ENCODE assay signal across 8 cellular contexts in genomic region chr16:67892375-67892774, GRCh38. TPM values are rescaled to one million over a fixed set of nuclear protein-coding genes. Genes with fewer than 3 reads are reported as not detected.
A peak's percentile ranks its signal among the peaks of the same experiment; 100 is the strongest.
DNase-seq lines count a peak whose midpoint lies in the region; FAIRE-seq and TF ChIP-seq lines count a peak whose summit lies in the region.

No MANE protein-coding gene starts in this region.

- H3K9me3 ChIP-seq in SJCRH30 (replicated peaks) (no peaks in the 10 kb centered on the region), fibroblast of lung (ENCODE audit: control insufficient read depth, insufficient read depth, low read depth, low read length) (no peaks in the 10 kb centered on the region)

- no peaks in the 10 kb centered on the region for H3K36me3 ChIP-seq in SJCRH30
- no peaks in the 10 kb centered on the region for H3K36me3 ChIP-seq in fibroblast of lung (ENCODE audit: control insufficient read depth, insufficient read depth, low read length)
- H3K36me3 ChIP-seq in rectal smooth muscle tissue (ENCODE audit: control insufficient read depth, insufficient read depth, low read length), result no peaks in the 10 kb centered on the region

- H3K4me1 ChIP-seq in SJCRH30, result no peaks in the 10 kb centered on the region
- H3K4me1 ChIP-seq in fibroblast of lung (ENCODE audit: control insufficient read depth, extremely low read depth, insufficient read depth, low read length), result peaks cover 6% of the 10 kb centered on the region
- H3K4me1 ChIP-seq in rectal smooth muscle tissue (ENCODE audit: control insufficient read depth, insufficient read depth, low read length), result peaks cover 11% of the 10 kb centered on the region

- no peaks in the 10 kb centered on the region for H3K27me3 ChIP-seq in SJCRH30
- no peaks in the 10 kb centered on the region for H3K27me3 ChIP-seq in fibroblast of lung (ENCODE audit: control insufficient read depth, insufficient read depth, low read length)
- H3K27me3 ChIP-seq in rectal smooth muscle tissue (ENCODE audit: control insufficient read depth, insufficient read depth, low read length), result no peaks in the 10 kb centered on the region

- H3K27ac ChIP-seq in SJCRH30 (no peak overlapping the region), fibroblast of lung (ENCODE audit: insufficient read depth, low read length) (peak overlapping the region; percentile 45), rectal smooth muscle tissue (ENCODE audit: low read depth, low read length) (no peak overlapping the region)

- peak overlapping the region; percentile 85 for H3K4me2 ChIP-seq in fibroblast of lung (ENCODE audit: extremely low read depth, insufficient read depth, low read length)

- no peak for FAIRE-seq in GM12892 (lab: Jason Lieb, UNC)

- H3K9ac ChIP-seq in fibroblast of lung (ENCODE audit: insufficient read depth, low read length), result no peak overlapping the region
- H3K9ac ChIP-seq in rectal smooth muscle tissue (ENCODE audit: low read length), result no peak overlapping the region

- H3K79me2 ChIP-seq in fibroblast of lung (ENCODE audit: control insufficient read depth, insufficient read depth, low read length), result peaks cover 25% of the 10 kb centered on the region

- H2AFZ ChIP-seq in fibroblast of lung (ENCODE audit: low read length), result peak overlapping the region; percentile 84

- TF ChIP-seq POLR2A in GM12892 (IDR thresholded peaks at IDR 0.05; ENCODE audit: low read depth, low read length), result no peak

- no peaks in the 10 kb centered on the region for H4K20me1 ChIP-seq in fibroblast of lung (ENCODE audit: control insufficient read depth, extremely low read depth, insufficient read depth, low read length)

- no peak for DNase-seq in SJCRH30
- DNase-seq in fibroblast of lung (ENCODE audit: low read depth in 2 of 2), result no peak
- no peak for DNase-seq in GM12892 (ENCODE audit: insufficient read length)
- no peak for DNase-seq in dermis blood vessel endothelial cell
- no peak for DNase-seq in NCI-H446 treated with DMSO at 0.1 percent for 48 hours (lab: John Stamatoyannopoulos, UW)
- no peak for DNase-seq in NCI-H1092 (lab: John Stamatoyannopoulos, UW)

- H3K4me3 ChIP-seq in GM08714 (ENCODE audit: low read length) (peak overlapping the region; percentile 81; the same call in 1 of the 2 replicates), SJCRH30 (peak overlapping the region; percentile 74), fibroblast of lung (replicated peaks in 1 of 4; ENCODE audit: control extremely low read depth in 1 of 4, insufficient read depth in 1 of 4, low read depth in 3 of 4, low read length in 4 of 4) (peak overlapping the region; percentile 53 to 73 (median 58)), rectal smooth muscle tissue (ENCODE audit: low read length) (peak overlapping the region; percentile 53)

- TF ChIP-seq CTCF in fibroblast of lung (conservative IDR thresholded peaks at IDR 0.05 in 1 of 2, IDR thresholded peaks at IDR 0.05 in 1 of 2; ENCODE audit: low read depth in 1 of 2, low read length in 2 of 2), result no peak

RNA-seq across cellular contexts. Expression of gene PSKH1, which starts 0.7 kb away (rescaled TPM):
- total RNA-seq in SJCRH30 (2014; rRNA removed; shearing (Covaris generic)), result 5.6 and 6.1 TPM in 2 replicates
- 11.8 and 13.4 TPM in 2 replicates for total RNA-seq in fibroblast of lung
- polyA plus RNA-seq in fibroblast of lung, result 14.2 and 15.4 TPM in 2 replicates
- polyA plus RNA-seq in fibroblast of lung (2012), result 19.0 and 19.4 TPM in 2 replicates
- polyA minus RNA-seq in fibroblast of lung (ENCODE audit: low replicate concordance), result 71.1 and 74.2 TPM in 2 replicates
- polyA plus RNA-seq in GM12892 (2012; ENCODE audit: missing spikeins), result 6.4 TPM
- total RNA-seq in dermis blood vessel endothelial cell, result 24.7 and 30.8 TPM in 2 replicates

RNA-seq across cellular contexts. Expression of gene NRN1L, which starts 7.7 kb away (rescaled TPM):
- total RNA-seq in SJCRH30 (2014; rRNA removed; shearing (Covaris generic)), result not detected in 2 replicates
- total RNA-seq in fibroblast of lung, result 0.17 TPM in 1 of 2 replicates, not detected in the other
- 0.09 and 0.10 TPM in 2 replicates for polyA plus RNA-seq in fibroblast of lung
- polyA plus RNA-seq in fibroblast of lung (2012), result 0.36 TPM in 1 of 2 replicates, not detected in the other
- not detected in 2 replicates for polyA minus RNA-seq in fibroblast of lung (ENCODE audit: low replicate concordance)
- 0.51 TPM for polyA plus RNA-seq in GM12892 (2012; ENCODE audit: missing spikeins)
- 0.14 and 0.51 TPM in 2 replicates for total RNA-seq in dermis blood vessel endothelial cell

RNA-seq across cellular contexts. Expression of gene EDC4, which starts 19.5 kb away (rescaled TPM):
- total RNA-seq in SJCRH30 (2014; rRNA removed; shearing (Covaris generic)), result 40.9 and 43.5 TPM in 2 replicates
- total RNA-seq in fibroblast of lung (38.0 and 49.4 TPM in 2 replicates), dermis blood vessel endothelial cell (58.2 and 85.1 TPM in 2 replicates)
- 27.4 and 35.0 TPM in 2 replicates for polyA plus RNA-seq in fibroblast of lung
- 25.6 and 41.0 TPM in 2 replicates for polyA plus RNA-seq in fibroblast of lung (2012)
- polyA minus RNA-seq in fibroblast of lung (ENCODE audit: low replicate concordance), result 195 and 406 TPM in 2 replicates
- 46.5 TPM for polyA plus RNA-seq in GM12892 (2012; ENCODE audit: missing spikeins)

RNA-seq across cellular contexts. Expression of gene CTRL, which starts 39.3 kb away (rescaled TPM):
- total RNA-seq in SJCRH30 (2014; rRNA removed; shearing (Covaris generic)), result 0.99 and 1.7 TPM in 2 replicates
- total RNA-seq in fibroblast of lung (0.26 and 0.33 TPM in 2 replicates), dermis blood vessel endothelial cell (0.17 and 0.88 TPM in 2 replicates)
- polyA plus RNA-seq in fibroblast of lung, result 0.14 and 0.53 TPM in 2 replicates
- 0.24 and 0.41 TPM in 2 replicates for polyA plus RNA-seq in fibroblast of lung (2012)
- 15.6 TPM in 1 of 2 replicates, not detected in the other for polyA minus RNA-seq in fibroblast of lung (ENCODE audit: low replicate concordance)
- 2.9 TPM for polyA plus RNA-seq in GM12892 (2012; ENCODE audit: missing spikeins)

RNA-seq across cellular contexts. Expression of gene PSMB10, which starts 44.3 kb away (rescaled TPM):
- 7.4 and 7.6 TPM in 2 replicates for total RNA-seq in SJCRH30 (2014; rRNA removed; shearing (Covaris generic))
- total RNA-seq in fibroblast of lung (53.2 and 66.9 TPM in 2 replicates), dermis blood vessel endothelial cell (46.8 and 95.8 TPM in 2 replicates)
- 18.1 and 21.7 TPM in 2 replicates for polyA plus RNA-seq in fibroblast of lung
- polyA plus RNA-seq in fibroblast of lung (2012), result 75.0 and 77.6 TPM in 2 replicates
- 20.7 and 24.4 TPM in 2 replicates for polyA minus RNA-seq in fibroblast of lung (ENCODE audit: low replicate concordance)
- polyA plus RNA-seq in GM12892 (2012; ENCODE audit: missing spikeins), result 130 TPM
